Comparison of ENCODE assay signal across 10 cellular contexts in the genomic region with DNA sequence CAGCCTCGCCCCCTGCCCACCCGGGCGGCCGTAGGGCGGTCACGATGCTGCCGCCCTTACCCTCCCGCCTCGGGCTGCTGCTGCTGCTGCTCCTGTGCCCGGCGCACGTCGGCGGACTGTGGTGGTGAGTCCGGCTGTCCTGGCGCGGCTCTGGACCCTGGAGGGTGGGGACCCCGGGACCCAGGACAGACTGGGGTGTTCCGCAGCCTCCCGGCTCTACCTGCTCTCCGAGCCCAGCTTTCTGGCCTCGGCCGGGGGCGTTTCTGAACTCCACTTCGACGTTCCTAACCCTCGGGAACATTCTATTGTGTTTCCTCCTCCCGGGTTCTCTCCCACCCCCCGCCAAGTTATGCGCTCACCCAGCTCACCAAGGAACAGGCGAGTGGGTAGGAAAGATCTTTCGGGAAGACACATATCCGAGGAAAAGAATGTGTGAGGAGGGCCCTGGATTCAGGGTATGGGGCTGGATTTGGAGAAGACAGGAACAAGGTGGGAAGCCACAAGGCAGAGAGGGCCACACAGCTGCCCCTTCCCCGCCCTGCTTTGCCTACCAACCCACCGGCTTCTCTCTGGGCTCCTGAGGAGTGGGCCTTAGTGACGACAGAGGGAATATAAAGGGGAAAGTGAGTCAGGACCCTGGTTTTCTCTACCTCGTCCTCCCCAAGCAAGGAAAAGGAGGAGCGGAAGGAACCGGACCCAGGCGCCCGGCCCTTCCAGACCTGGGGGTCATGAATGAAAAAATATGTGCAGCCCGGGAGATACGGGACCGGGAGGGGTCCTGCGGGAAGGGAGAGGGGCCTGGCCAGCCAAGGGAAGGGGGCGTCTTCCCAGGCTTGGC. TPM values are rescaled to one million over a fixed set of nuclear protein-coding genes. Genes with fewer than 3 reads are reported as not detected.
A peak's percentile ranks its signal among the peaks of the same experiment; 100 is the strongest.
DNase-seq lines count a peak whose midpoint lies in the region; ATAC-seq, FAIRE-seq and TF ChIP-seq lines count a peak whose summit lies in the region.
"Had no signal": no experiment of that assay in that cellular context is flagged by ENCODE, and none has a peak within 500 bp of the region (broad histone marks: within the 10 kb centered on the region; RNA-seq: fewer than 3 reads in every experiment).

No MANE protein-coding gene starts in this region.

- H3K27me3 ChIP-seq in SK-N-SH (ENCODE audit: insufficient read depth) (peaks cover 46% of the 10 kb centered on the region), left ventricle myocardium inferior (ENCODE audit: low read depth) (peaks cover 98% of the 10 kb centered on the region)

- H3K9ac ChIP-seq in SK-N-SH: no peak overlapping the region

- CTCF ChIA-PET in SK-N-SH (lab: Yijun Ruan, JAX): interaction anchor here (0.7 to 16.1 kb wide), 8 partner anchors 10 to 142 kb away, joined by 3 to 249 read pairs (median 5); partner anchors contain the start of gene WNT10A

- FAIRE-seq in GM12891 (lab: Jason Lieb, UNC): no peak
- no peak for FAIRE-seq in D721Med (lab: Jason Lieb, UNC)

- POLR2A ChIA-PET in SK-N-SH (lab: Yijun Ruan, JAX): interaction anchor here (0.7 to 2.4 kb wide), 6 partner anchors 14 to 252 kb away, joined by 3 to 8 read pairs (median 4); partner anchors contain the start of gene PLCD4

- H3K27ac ChIP-seq in SK-N-SH (ENCODE audit: low read depth in 2 of 2, low read length in 1 of 2) (peak overlapping the region in 1 of 2 experiments; percentile 59; a peak in 1 of 4 replicates), left ventricle myocardium inferior (replicated peaks) (peak overlapping the region; percentile 63)

- no peak for TF ChIP-seq POLR2A in GM12891 (IDR thresholded peaks at IDR 0.05; ENCODE audit: low read depth, low read length)

- intact Hi-C loops in left ventricle myocardium inferior (cut with micrococcal nuclease): no loop called here
- intact Hi-C loops in sciatic nerve (cut with DNase I): no loop called here

- H3K36me3 ChIP-seq in SK-N-SH (replicated peaks in 1 of 2; ENCODE audit: control insufficient read depth in 1 of 2, insufficient read depth in 2 of 2, low read length in 1 of 2) (no peaks in the 10 kb centered on the region), left ventricle myocardium inferior (no peaks in the 10 kb centered on the region)

- TF ChIP-seq RAD21 in SK-N-SH (IDR thresholded peaks at IDR 0.05; ENCODE audit: low read length): no peak

- DNase-seq in GM12891 (ENCODE audit: insufficient read length, low spot score) (peak; percentile 9), SK-N-SH (no peak), left ventricle myocardium inferior (no peak), sciatic nerve (ENCODE audit: low spot score) (peak; percentile 53), NCI-H226 (no peak), hippocampal formation (lab: John Stamatoyannopoulos, UW) (no peak), D721Med (ENCODE audit: insufficient read length, low spot score) (no peak), NCI-H345 treated with DMSO at 0.1 percent for 48 hours (lab: John Stamatoyannopoulos, UW; ENCODE audit: unreplicated experiment) (no peak)
- DNase-seq: GOT3 had no signal

- no peaks in the 10 kb centered on the region for H3K79me2 ChIP-seq in SK-N-SH (ENCODE audit: insufficient read depth)

- 14% methylated on average over 17 of the region's 46 CpGs for WGBS in SK-N-SH (ENCODE audit: low lambda C conversion rate)

- no peaks in the 10 kb centered on the region for H3F3A ChIP-seq in SK-N-SH (replicated peaks; ENCODE audit: insufficient read depth)

- H3K4me3 ChIP-seq in SK-N-SH (ENCODE audit: low read depth in 2 of 2, low read length in 1 of 2) (peak overlapping the region; percentile 39 to 49; a peak in 3 of 4 replicates), left ventricle myocardium inferior (peak overlapping the region; percentile 65)

- peak overlapping the region; percentile 74 for H3K4me2 ChIP-seq in SK-N-SH

- peak; percentile 5 for ATAC-seq in sciatic nerve

- 0 out of 2 replicates have a peak overlapping the region, but pooled peaks have one; percentile 29 for H2AFZ ChIP-seq in SK-N-SH (ENCODE audit: low read depth)

- H3K4me1 ChIP-seq in SK-N-SH (ENCODE audit: control insufficient read depth in 1 of 2, insufficient read depth in 2 of 2, low read depth in 1 of 2, low read length in 1 of 2): peaks cover 7 to 74% of the 10 kb centered on the region in 2 experiments; a peak in 2 of 4 replicates
- H3K4me1 ChIP-seq in left ventricle myocardium inferior: peaks cover 29% of the 10 kb centered on the region

- no peaks in the 10 kb centered on the region for H3K9me3 ChIP-seq in SK-N-SH
- no peaks in the 10 kb centered on the region for H3K9me3 ChIP-seq in left ventricle myocardium inferior (replicated peaks)

- no peaks in the 10 kb centered on the region for H4K20me1 ChIP-seq in SK-N-SH (ENCODE audit: insufficient read depth)

- TF ChIP-seq EP300 in SK-N-SH (IDR thresholded peaks at IDR 0.05; ENCODE audit: borderline replicate concordance in 1 of 2, low read depth in 1 of 2, low read length in 1 of 2): no peak

- no peak for TF ChIP-seq CTCF in SK-N-SH (IDR thresholded peaks at IDR 0.05)
- no peak for TF ChIP-seq CTCF in left ventricle myocardium inferior (IDR thresholded peaks at IDR 0.05; ENCODE audit: borderline replicate concordance)
- TF ChIP-seq CTCF in D721Med (IDR thresholded peaks at IDR 0.05; ENCODE audit: insufficient read depth, missing control alignments): no peak

- no peaks in the 10 kb centered on the region for H3K9me2 ChIP-seq in SK-N-SH

TF ChIP-seq in GM12891, 5 proteins besides CTCF, POLR2A, EP300 and RAD21:
- no peak for TF ChIP-seq TAF1 (IDR thresholded peaks at IDR 0.05; ENCODE audit: low read depth, low read length)
- TF ChIP-seq PAX5 (IDR thresholded peaks at IDR 0.05; ENCODE audit: insufficient read depth, low read length, severe bottlenecking): no peak
- no peak for TF ChIP-seq POLR2AphosphoS5 (IDR thresholded peaks at IDR 0.05; ENCODE audit: low read depth, low read length)
- TF ChIP-seq POU2F2 (IDR thresholded peaks at IDR 0.05; ENCODE audit: low read depth, low read length): no peak
- no peak for TF ChIP-seq SPI1 (IDR thresholded peaks at IDR 0.05; ENCODE audit: low read depth, low read length)
TF ChIP-seq in GM12891: peak in this region for 0.

TF ChIP-seq in SK-N-SH, 30 proteins besides CTCF, POLR2A, EP300 and RAD21:
- no peak for TF ChIP-seq EZH2phosphoT487 (IDR thresholded peaks at IDR 0.05; ENCODE audit: borderline replicate concordance, low read depth)
- no peak for TF ChIP-seq NFIC (IDR thresholded peaks at IDR 0.05; ENCODE audit: borderline replicate concordance)
- no peak for TF ChIP-seq TEAD4 (IDR thresholded peaks at IDR 0.05; ENCODE audit: borderline replicate concordance, insufficient read depth)
- no peak for TF ChIP-seq JUND (IDR thresholded peaks at IDR 0.05)
- no peak for TF ChIP-seq SMC3 (IDR thresholded peaks at IDR 0.05; ENCODE audit: low read depth, low read length)
- TF ChIP-seq FOXM1 (IDR thresholded peaks at IDR 0.05; ENCODE audit: low read depth): no peak
- no peak for TF ChIP-seq MXI1 (IDR thresholded peaks at IDR 0.05; ENCODE audit: low read depth, low read length)
- no peak for TF ChIP-seq FOSL2 (IDR thresholded peaks at IDR 0.05; ENCODE audit: borderline replicate concordance, low read depth)

RNA-seq across cellular contexts. Expression of gene WNT6, which starts 0.6 kb away (rescaled TPM):
- polyA plus RNA-seq in GM12891 (2012; ENCODE audit: low read depth, missing spikeins): not detected
- polyA plus RNA-seq in SK-N-SH (2012; rRNA removed): 0.06 and 0.08 TPM in 2 replicates
- 0.05 and 0.13 TPM in 2 replicates for polyA plus RNA-seq in SK-N-SH (2012; cell fraction: cytosol; rRNA removed)
- polyA plus RNA-seq in SK-N-SH (2012; cell fraction: nucleus; rRNA removed): 0.23 and 0.30 TPM in 2 replicates
- 1.0 TPM for total RNA-seq in left ventricle myocardium inferior
- 23.3 TPM for total RNA-seq in sciatic nerve
- total RNA-seq: lung microvascular endothelial cell had no signal

RNA-seq across cellular contexts. Expression of gene WNT10A, which starts 20.4 kb away (rescaled TPM):
- polyA plus RNA-seq in GM12891 (2012; ENCODE audit: low read depth, missing spikeins): 34.4 TPM
- 0.02 TPM in 1 of 2 replicates, not detected in the other for polyA plus RNA-seq in SK-N-SH (2012; rRNA removed)
- 0.01 and 0.05 TPM in 2 replicates for polyA plus RNA-seq in SK-N-SH (2012; cell fraction: cytosol; rRNA removed)
- 0.05 and 0.07 TPM in 2 replicates for polyA plus RNA-seq in SK-N-SH (2012; cell fraction: nucleus; rRNA removed)
- not detected for total RNA-seq in left ventricle myocardium inferior
- total RNA-seq in sciatic nerve: 0.94 TPM
- total RNA-seq: lung microvascular endothelial cell had no signal

RNA-seq across cellular contexts. Expression of gene PRKAG3, which starts 28.6 kb away (rescaled TPM):
- not detected for polyA plus RNA-seq in GM12891 (2012; ENCODE audit: low read depth, missing spikeins)
- not detected in 2 replicates for polyA plus RNA-seq in SK-N-SH (2012; rRNA removed)
- polyA plus RNA-seq in SK-N-SH (2012; cell fraction: cytosol; rRNA removed): not detected in 2 replicates
- polyA plus RNA-seq in SK-N-SH (2012; cell fraction: nucleus; rRNA removed): not detected in 2 replicates
- total RNA-seq in left ventricle myocardium inferior (0.14 TPM), sciatic nerve (0.49 TPM)
- total RNA-seq: lung microvascular endothelial cell had no signal

Comparison
In these comparisons a context has a peak if more than half of its experiments do, and no peak if none do; other contexts are left out.
1. DNase-seq: peak in GM12891 (single experiment) and sciatic nerve (single experiment); none in SK-N-SH (single experiment), left ventricle myocardium inferior (single experiment), NCI-H226 (single experiment), hippocampal formation (0 of 2), D721Med (single experiment) and NCI-H345 treated with DMSO at 0.1 percent for 48 hours (single experiment).
2. RNA of gene WNT6, which starts 0.6 kb away (total RNA-seq): 23.3 TPM in sciatic nerve (single experiment); 1.0 TPM in left ventricle myocardium inferior (single experiment); every median in the first group is over 10 times any median in the second.